Comparison of ENCODE assay signal across 8 cellular contexts in genomic region chr2:111116843-111117665, GRCh38. TPM values are rescaled to one million over a fixed set of nuclear protein-coding genes. Genes with fewer than 3 reads are reported as not detected.
DNase-seq lines count a peak whose midpoint lies in the region; ATAC-seq and TF ChIP-seq lines count a peak whose summit lies in the region.

No MANE protein-coding gene starts in this region.

- peaks cover 0 to 8% of the 10 kb centered on the region in 2 donors for H3K4me1 ChIP-seq in lung (ENCODE audit: control insufficient read depth in 2 of 2, insufficient read depth in 2 of 2, low read length in 2 of 2)

- peaks cover 12% of the 10 kb centered on the region for H3K36me3 Mint-ChIP-seq in CD4-positive, alpha-beta T cell (ENCODE audit: low read depth)
- H3K36me3 Mint-ChIP-seq in activated CD4-positive, alpha-beta memory T cell treated with anti-CD3 and anti-CD28 coated beads, Interleukin-2, amount 10 ng/mL, durations not matched to agents 7 days and 5 days (ENCODE audit: low read depth): no peaks in the 10 kb centered on the region

- peak; percentile 49 to 72 (median 63) for DNase-seq in CD4-positive, alpha-beta T cell
- DNase-seq in NCI-H774 (lab: John Stamatoyannopoulos, UW) (peak; percentile 54), lung (ENCODE audit: low spot score) (peak; percentile 78)
- DNase-seq in activated CD4-positive, alpha-beta memory T cell treated with anti-CD3 and anti-CD28 coated beads, Interleukin-2, amount 10 ng/mL, durations not matched to agents 7 days and 5 days: peak; percentile 73
- DNase-seq in effector CD8-positive, alpha-beta T cell (lab: John Stamatoyannopoulos, UW): peak; percentile 50
- peak; percentile 71 for DNase-seq in stimulated activated CD4-positive, alpha-beta T cell treated with anti-CD3 and anti-CD28 coated beads, Interleukin-4, amount 100 ng/mL, for 24 hours

- H3K4me1 Mint-ChIP-seq in CD4-positive, alpha-beta T cell (ENCODE audit: low read depth): peaks cover 33% of the 10 kb centered on the region
- H3K4me1 Mint-ChIP-seq in activated CD4-positive, alpha-beta memory T cell treated with anti-CD3 and anti-CD28 coated beads, Interleukin-2, amount 10 ng/mL, durations not matched to agents 7 days and 5 days: peaks cover 48% of the 10 kb centered on the region

- H3K9me3 Mint-ChIP-seq in CD4-positive, alpha-beta T cell: no peaks in the 10 kb centered on the region
- H3K9me3 Mint-ChIP-seq in activated CD4-positive, alpha-beta memory T cell treated with anti-CD3 and anti-CD28 coated beads, Interleukin-2, amount 10 ng/mL, durations not matched to agents 7 days and 5 days: no peaks in the 10 kb centered on the region

- H3K27me3 Mint-ChIP-seq in CD4-positive, alpha-beta T cell: peaks cover 67% of the 10 kb centered on the region
- H3K27me3 Mint-ChIP-seq in activated CD4-positive, alpha-beta memory T cell treated with anti-CD3 and anti-CD28 coated beads, Interleukin-2, amount 10 ng/mL, durations not matched to agents 7 days and 5 days: peaks cover 73% of the 10 kb centered on the region

- no peak overlapping the region for H3K27ac Mint-ChIP-seq in CD4-positive, alpha-beta T cell
- no peak overlapping the region for H3K27ac Mint-ChIP-seq in activated CD4-positive, alpha-beta memory T cell treated with anti-CD3 and anti-CD28 coated beads, Interleukin-2, amount 10 ng/mL, durations not matched to agents 7 days and 5 days

- H3K27ac ChIP-seq in CD4-positive, alpha-beta T cell (ENCODE audit: low read depth, low read length): no peak overlapping the region
- H3K27ac ChIP-seq in lung (ENCODE audit: low read depth in 1 of 2, low read length in 1 of 2): no peak overlapping the region

- intact Hi-C loops in CD4-positive, alpha-beta T cell (cut with DNase I, micrococcal nuclease): loop anchor here (1.0 to 10.0 kb wide), 7 partner anchors 302 to 935 kb away; partner anchors contain the start of gene BUB1 (in 1 of the 2)

- WGBS in lung, 2 donors: 11 to 18% methylated on average over 33 of the region's 33 CpGs

- POLR2A ChIA-PET in CD4-positive, alpha-beta T cell (lab: Charles Lee): interaction anchor here (0.7 kb wide), 1 partner anchor 9 kb away, joined by 4 read pairs; no protein-coding TSS in a partner anchor
- POLR2A ChIA-PET in activated CD4-positive, alpha-beta memory T cell treated with anti-CD3 and anti-CD28 coated beads, Interleukin-2, amount 10 ng/mL, durations not matched to agents 7 days and 5 days (lab: Charles Lee): interaction anchor here (1.6 kb wide), 1 partner anchor 582 kb away, joined by 4 read pairs; no protein-coding TSS in a partner anchor

- H3K27me3 ChIP-seq in CD4-positive, alpha-beta T cell (ENCODE audit: control insufficient read depth, insufficient read depth, low read length): peaks cover 60% of the 10 kb centered on the region
- no peaks in the 10 kb centered on the region for H3K27me3 ChIP-seq in lung (ENCODE audit: control insufficient read depth, insufficient read depth)

- peak; percentile 79 for TF ChIP-seq CTCF in CD4-positive, alpha-beta T cell (IDR thresholded peaks at IDR 0.05)
- TF ChIP-seq CTCF in lung (IDR thresholded peaks at IDR 0.05; ENCODE audit: control extremely low read depth, extremely low read depth): peak; percentile 62

- H3K4me3 Mint-ChIP-seq in CD4-positive, alpha-beta T cell: peak overlapping the region; percentile 82
- H3K4me3 Mint-ChIP-seq in activated CD4-positive, alpha-beta memory T cell treated with anti-CD3 and anti-CD28 coated beads, Interleukin-2, amount 10 ng/mL, durations not matched to agents 7 days and 5 days: peak overlapping the region; percentile 62

- peak; percentile 62 for ATAC-seq in CD4-positive, alpha-beta T cell (ENCODE audit: poor library complexity)
- peak; percentile 27 for ATAC-seq in HG02885 (IDR thresholded peaks at IDR 0.05; ENCODE audit: poor library complexity, unreplicated experiment)
- ATAC-seq in lung (ENCODE audit: insufficient read depth, low FRiP score): no peak
- no peak for ATAC-seq in GM19023 (IDR thresholded peaks at IDR 0.05; ENCODE audit: unreplicated experiment)

- H3K36me3 ChIP-seq in lung (ENCODE audit: control insufficient read depth in 2 of 2, insufficient read depth in 2 of 2, low read length in 2 of 2): no peaks in the 10 kb centered on the region

- CTCF ChIA-PET in CD4-positive, alpha-beta T cell (lab: Charles Lee): interaction anchor here (1.0 to 2.0 kb wide), 2 partner anchors 9 to 71 kb away, joined by 3 to 6 read pairs; no protein-coding TSS in a partner anchor
- CTCF ChIA-PET in activated CD4-positive, alpha-beta memory T cell treated with anti-CD3 and anti-CD28 coated beads, Interleukin-2, amount 10 ng/mL, durations not matched to agents 7 days and 5 days (lab: Charles Lee): interaction anchor here (1.0 to 1.3 kb wide), 2 partner anchors 15 to 305 kb away, joined by 3 to 4 read pairs; no protein-coding TSS in a partner anchor

- H3K4me3 ChIP-seq in lung: no peak overlapping the region

- no peaks in the 10 kb centered on the region for H3K9me3 ChIP-seq in CD4-positive, alpha-beta T cell (ENCODE audit: control insufficient read depth, low read length)
- no peaks in the 10 kb centered on the region for H3K9me3 ChIP-seq in lung (ENCODE audit: control insufficient read depth in 2 of 2, insufficient read depth in 1 of 2, low read length in 1 of 2)

RNA-seq across cellular contexts. Expression of gene BCL2L11, which starts 3.7 kb away (rescaled TPM):
- total RNA-seq in CD4-positive, alpha-beta T cell: 10 to 100 TPM; 48.6 to 50.1 TPM
- 10 to 100 TPM; 11.1 to 11.4 TPM for total RNA-seq in activated CD4-positive, alpha-beta memory T cell treated with anti-CD3 and anti-CD28 coated beads, Interleukin-2, amount 10 ng/mL, durations not matched to agents 7 days and 5 days
- 10 to 100 TPM; 15.9 to 24.2 TPM for total RNA-seq in lung
- 1 to 10 TPM; 3.8 to 9.2 TPM for polyA plus RNA-seq in lung

Comparison
In these comparisons a context has a peak if more than half of its experiments do, and no peak if none do; other contexts are left out.
1. ATAC-seq: peak in CD4-positive, alpha-beta T cell (single experiment) and HG02885 (single experiment); none in lung (single experiment) and GM19023 (single experiment).
2. Peak in every context shown above with its lines, with median percentiles within 50 percentile points of each other: DNase-seq.